Comparison of ENCODE assay signal across 9 cellular contexts in genomic region chr1:38586993-38587646, GRCh38.
A peak's percentile ranks its signal among the peaks of the same experiment; 100 is the strongest.
DNase-seq lines count a peak whose midpoint lies in the region; ATAC-seq, FAIRE-seq and TF ChIP-seq lines count a peak whose summit lies in the region.
"Had no signal": no experiment of that assay in that cellular context is flagged by ENCODE, and none has a peak within 500 bp of the region (broad histone marks: within the 10 kb centered on the region; RNA-seq: fewer than 3 reads in every experiment).

No MANE protein-coding gene starts in this region.

- peak; percentile 78 for ATAC-seq in Panc1
- ATAC-seq in GM19467 (IDR thresholded peaks at IDR 0.05; ENCODE audit: unreplicated experiment) = no peak
- no peak for ATAC-seq in HG02938 (IDR thresholded peaks at IDR 0.05; ENCODE audit: unreplicated experiment)

- peak; percentile 92 for FAIRE-seq in GM12891 (lab: Jason Lieb, UNC)
- FAIRE-seq: frontal cortex had no signal

- no peaks in the 10 kb centered on the region for H3K9me3 Mint-ChIP-seq in activated naive CD4-positive, alpha-beta T cell treated with anti-CD3 and anti-CD28 coated beads for 36 hours

- no peak overlapping the region for H3K27ac Mint-ChIP-seq in activated naive CD4-positive, alpha-beta T cell treated with anti-CD3 and anti-CD28 coated beads for 36 hours

- TF ChIP-seq POLR2A in GM12891 (IDR thresholded peaks at IDR 0.05; ENCODE audit: low read depth, low read length) = no peak

- intact Hi-C loops in Panc1 (cut with micrococcal nuclease; ENCODE audit: unreplicated experiment) = no loop called here
- intact Hi-C loops in activated naive CD4-positive, alpha-beta T cell treated with anti-CD3 and anti-CD28 coated beads for 36 hours (cut with micrococcal nuclease) = loop anchor here (2.0 to 5.0 kb wide), 2 partner anchors 85 to 560 kb away; no protein-coding TSS in a partner anchor
- intact Hi-C loops in left ventricle myocardium inferior (cut with micrococcal nuclease) = no loop called here

- H3K9me3 ChIP-seq in Panc1 (ENCODE audit: control insufficient read depth, insufficient read depth, low read depth, low read length) (no peaks in the 10 kb centered on the region), left ventricle myocardium inferior (replicated peaks) (peaks cover 16% of the 10 kb centered on the region)

- no peaks in the 10 kb centered on the region for H3K36me3 ChIP-seq in Panc1 (ENCODE audit: control insufficient read depth, insufficient read depth, low read length)
- H3K36me3 ChIP-seq in left ventricle myocardium inferior = no peaks in the 10 kb centered on the region

- DNase-seq in 8988T = peak; percentile 33
- DNase-seq in GM12891 (ENCODE audit: insufficient read length, low spot score) = peak; percentile 66
- DNase-seq in Panc1 (ENCODE audit: low read depth, low spot score) = peak; percentile 39
- DNase-seq in activated naive CD4-positive, alpha-beta T cell treated with anti-CD3 and anti-CD28 coated beads for 36 hours = peak; percentile 68
- peak; percentile 23 for DNase-seq in left ventricle myocardium inferior
- peak; percentile 30 to 54 (median 46) for DNase-seq in stimulated activated CD4-positive, alpha-beta T cell treated with anti-CD3 and anti-CD28 coated beads, Interleukin-12 subunit alpha, Interleukin-12 subunit beta, amount 100 ng/mL, for 48 hours (ENCODE audit: low read depth in 2 of 3, low spot score in 1 of 3)

- no TSS peak for BruUV-seq in Panc1 (replicated peaks; lab: Mats Ljungman, UMichigan)

- H3K4me1 ChIP-seq in Panc1 (ENCODE audit: control insufficient read depth, insufficient read depth, low read length) (no peaks in the 10 kb centered on the region), left ventricle myocardium inferior (peaks cover 8% of the 10 kb centered on the region)

- H3K4me1 Mint-ChIP-seq in activated naive CD4-positive, alpha-beta T cell treated with anti-CD3 and anti-CD28 coated beads for 36 hours (ENCODE audit: low read depth) = peaks cover 13% of the 10 kb centered on the region

- no peaks in the 10 kb centered on the region for H3K27me3 ChIP-seq in Panc1 (ENCODE audit: control insufficient read depth, insufficient read depth, low read length)
- peaks cover 23% of the 10 kb centered on the region for H3K27me3 ChIP-seq in left ventricle myocardium inferior (ENCODE audit: low read depth)

- in situ Hi-C loops in Panc1 (cut with HindIII; ENCODE audit: low pct_unique_long_range_greater_than_20kb, low sequenced_read_pairs) = no loop called here

- H3K4me3 Mint-ChIP-seq in activated naive CD4-positive, alpha-beta T cell treated with anti-CD3 and anti-CD28 coated beads for 36 hours = no peak overlapping the region

- H3K27me3 Mint-ChIP-seq in activated naive CD4-positive, alpha-beta T cell treated with anti-CD3 and anti-CD28 coated beads for 36 hours (ENCODE audit: low read depth) = peaks cover 3% of the 10 kb centered on the region

- CTCF ChIA-PET in Panc1 (lab: Charles Lee) = no interaction called here
- CTCF ChIA-PET in activated naive CD4-positive, alpha-beta T cell treated with anti-CD3 and anti-CD28 coated beads for 36 hours (lab: Charles Lee) = interaction anchor here (0.7 to 1.7 kb wide), 5 partner anchors 26 to 326 kb away, joined by 3 to 4 read pairs (median 3); no protein-coding TSS in a partner anchor

- H3K4me3 ChIP-seq in Panc1 (ENCODE audit: low read depth in 2 of 2, low read length in 2 of 2) (no peak overlapping the region), left ventricle myocardium inferior (no peak overlapping the region)

- H3K27ac ChIP-seq in Panc1 (ENCODE audit: low read length) (no peak overlapping the region), left ventricle myocardium inferior (replicated peaks) (no peak overlapping the region)

- POLR2A ChIA-PET in Panc1 (lab: Charles Lee) = no interaction called here

- no peaks in the 10 kb centered on the region for H3K36me3 Mint-ChIP-seq in activated naive CD4-positive, alpha-beta T cell treated with anti-CD3 and anti-CD28 coated beads for 36 hours (ENCODE audit: low read depth)

- peak; percentile 86 for TF ChIP-seq CTCF in Panc1 (IDR thresholded peaks at IDR 0.05)
- TF ChIP-seq CTCF in left ventricle myocardium inferior (IDR thresholded peaks at IDR 0.05; ENCODE audit: borderline replicate concordance) = peak; percentile 79

TF ChIP-seq in GM12891, 5 proteins besides CTCF, POLR2A, EP300 and RAD21:
- TF ChIP-seq PAX5 (IDR thresholded peaks at IDR 0.05; ENCODE audit: insufficient read depth, low read length, severe bottlenecking) (no peak), SPI1 (IDR thresholded peaks at IDR 0.05; ENCODE audit: low read depth, low read length) (no peak), TAF1 (IDR thresholded peaks at IDR 0.05; ENCODE audit: low read depth, low read length) (no peak), POU2F2 (IDR thresholded peaks at IDR 0.05; ENCODE audit: low read depth, low read length) (no peak), POLR2AphosphoS5 (IDR thresholded peaks at IDR 0.05; ENCODE audit: low read depth, low read length) (no peak)
